In genomic region chr12:116551952-116552749, GRCh38 we compare ENCODE assay signal across 14 cellular contexts. TPM values are rescaled to one million over a fixed set of nuclear protein-coding genes. Genes with fewer than 3 reads are reported as not detected.
A peak's percentile ranks its signal among the peaks of the same experiment; 100 is the strongest.
DNase-seq lines count a peak whose midpoint lies in the region; ATAC-seq lines count a peak whose summit lies in the region.
"Had no signal": no experiment of that assay in that cellular context is flagged by ENCODE, and none has a peak within 500 bp of the region (broad histone marks: within the 10 kb centered on the region; RNA-seq: fewer than 3 reads in every experiment).

No MANE protein-coding gene starts in this region.

- no peaks in the 10 kb centered on the region for H3K27me3 Mint-ChIP-seq in activated naive CD8-positive, alpha-beta T cell treated with anti-CD3 and anti-CD28 coated beads, Interleukin-2, amount 50 U/mL, for 24 hours
- no peaks in the 10 kb centered on the region for H3K27me3 Mint-ChIP-seq in activated naive CD8-positive, alpha-beta T cell treated with anti-CD3 and anti-CD28 coated beads for 36 hours

- no peaks in the 10 kb centered on the region for H3K9me3 Mint-ChIP-seq in activated naive CD8-positive, alpha-beta T cell treated with anti-CD3 and anti-CD28 coated beads, Interleukin-2, amount 50 U/mL, for 24 hours
- H3K9me3 Mint-ChIP-seq in activated naive CD8-positive, alpha-beta T cell treated with anti-CD3 and anti-CD28 coated beads for 36 hours = peaks cover 2% of the 10 kb centered on the region
- H3K9me3 Mint-ChIP-seq: nephron had no signal

- H3K27ac Mint-ChIP-seq in activated naive CD8-positive, alpha-beta T cell treated with anti-CD3 and anti-CD28 coated beads, Interleukin-2, amount 50 U/mL, for 24 hours = no peak overlapping the region
- no peak overlapping the region for H3K27ac Mint-ChIP-seq in activated naive CD8-positive, alpha-beta T cell treated with anti-CD3 and anti-CD28 coated beads for 36 hours
- H3K27ac Mint-ChIP-seq: activated CD4-positive, alpha-beta T cell treated with anti-CD3 and anti-CD28 coated beads, Interleukin-2, amount 10 ng/mL, durations not matched to agents 24 days and 14 days; nephron had no signal

- H3K36me3 Mint-ChIP-seq in activated naive CD8-positive, alpha-beta T cell treated with anti-CD3 and anti-CD28 coated beads, Interleukin-2, amount 50 U/mL, for 24 hours (ENCODE audit: low read depth) = no peaks in the 10 kb centered on the region
- H3K36me3 Mint-ChIP-seq in activated naive CD8-positive, alpha-beta T cell treated with anti-CD3 and anti-CD28 coated beads for 36 hours = peaks cover 1% of the 10 kb centered on the region

- peaks cover 16% of the 10 kb centered on the region for H3K4me1 Mint-ChIP-seq in activated naive CD8-positive, alpha-beta T cell treated with anti-CD3 and anti-CD28 coated beads, Interleukin-2, amount 50 U/mL, for 24 hours
- peaks cover 10% of the 10 kb centered on the region for H3K4me1 Mint-ChIP-seq in activated naive CD8-positive, alpha-beta T cell treated with anti-CD3 and anti-CD28 coated beads for 36 hours

- no peak overlapping the region for H3K4me3 Mint-ChIP-seq in activated naive CD8-positive, alpha-beta T cell treated with anti-CD3 and anti-CD28 coated beads, Interleukin-2, amount 50 U/mL, for 24 hours
- no peak overlapping the region for H3K4me3 Mint-ChIP-seq in activated naive CD8-positive, alpha-beta T cell treated with anti-CD3 and anti-CD28 coated beads for 36 hours
- H3K4me3 Mint-ChIP-seq: activated CD4-positive, alpha-beta T cell treated with anti-CD3 and anti-CD28 coated beads, Interleukin-2, amount 10 ng/mL, durations not matched to agents 24 days and 14 days; nephron had no signal

- DNase-seq in activated naive CD8-positive, alpha-beta T cell treated with anti-CD3 and anti-CD28 coated beads, Interleukin-2, amount 50 U/mL, for 24 hours = no peak
- no peak for DNase-seq in activated naive CD8-positive, alpha-beta T cell treated with anti-CD3 and anti-CD28 coated beads for 36 hours
- DNase-seq in SW480 (ENCODE audit: low spot score) (peak; percentile 83), fibroblast of the conjunctiva (ENCODE audit: low read depth) (peak; percentile 78), DMS153 treated with DMSO at 0.1 percent for 48 hours (lab: John Stamatoyannopoulos, UW; ENCODE audit: unreplicated experiment) (no peak)
- DNase-seq: activated CD4-positive, alpha-beta T cell treated with anti-CD3 and anti-CD28 coated beads, Interleukin-2, amount 10 ng/mL, durations not matched to agents 24 days and 14 days; body of pancreas; hippocampal formation; NCI-H1417; stimulated activated CD4-positive, alpha-beta T cell treated with anti-CD3 and anti-CD28 coated beads, Interleukin-4, amount 100 ng/mL, for 24 hours had no signal

- ATAC-seq in activated naive CD8-positive, alpha-beta T cell treated with anti-CD3 and anti-CD28 coated beads, Interleukin-2, amount 50 U/mL, for 24 hours = peak; percentile 36
- no peak for ATAC-seq in HG03520 (IDR thresholded peaks at IDR 0.05; ENCODE audit: unreplicated experiment)
- ATAC-seq in GM21576 (IDR thresholded peaks at IDR 0.05; ENCODE audit: unreplicated experiment) = no peak
- ATAC-seq: body of pancreas had no signal

- H3K27ac ChIP-seq in temporal lobe (ENCODE audit: low read depth, low read length) = peak overlapping the region; percentile 27
- H3K27ac ChIP-seq: body of pancreas had no signal

RNA-seq across cellular contexts. Expression of gene MAP1LC3B2, which starts 7.0 kb away (rescaled TPM):
- total RNA-seq in activated naive CD8-positive, alpha-beta T cell treated with anti-CD3 and anti-CD28 coated beads for 36 hours = 1 to 10 TPM in 1 of 2 experiments, under 1 TPM in 1; 0.74 to 1.7 TPM
- 1.2 TPM for total RNA-seq in temporal lobe
- total RNA-seq: body of pancreas had no signal

Comparison
In these comparisons a context has a peak if more than half of its experiments do, and no peak if none do; other contexts are left out.
1. DNase-seq: peak in SW480 (single experiment) and fibroblast of the conjunctiva (single experiment); none in activated naive CD8-positive, alpha-beta T cell treated with anti-CD3 and anti-CD28 coated beads, Interleukin-2, amount 50 U/mL, for 24 hours (single experiment), activated naive CD8-positive, alpha-beta T cell treated with anti-CD3 and anti-CD28 coated beads for 36 hours (single experiment) and DMS153 treated with DMSO at 0.1 percent for 48 hours (single experiment).